ENCODE assay signal across 19 cellular contexts in genomic region chr7:20104696-20105095, GRCh38.
DNase-seq lines count a peak whose midpoint lies in the region; ATAC-seq, FAIRE-seq and TF ChIP-seq lines count a peak whose summit lies in the region.
"Had no signal": no experiment of that assay in that cellular context is flagged by ENCODE, and none has a peak within 500 bp of the region (broad histone marks: within the 10 kb centered on the region; RNA-seq: fewer than 3 reads in every experiment).

No MANE protein-coding gene starts in this region.

- POLR2A ChIA-PET in activated CD8-positive, alpha-beta T cell treated with anti-CD3 and anti-CD28 coated beads, Interleukin-2, amount 10 ng/mL, durations not matched to agents 7 days and 5 days (lab: Charles Lee): no interaction called here

- TF ChIP-seq CTCF in VCaP (conservative IDR thresholded peaks at IDR 0.05): no peak

- peaks cover 9% of the 10 kb centered on the region for H3K27me3 Mint-ChIP-seq in activated CD8-positive, alpha-beta T cell treated with anti-CD3 and anti-CD28 coated beads, Interleukin-2, amount 10 ng/mL, durations not matched to agents 7 days and 5 days (ENCODE audit: low read depth)
- H3K27me3 Mint-ChIP-seq: B cell; CD4-positive, CD25-positive, alpha-beta regulatory T cell had no signal

- FAIRE-seq in GM19239 (lab: Jason Lieb, UNC) (peak; percentile 4), endometrium (lab: Jason Lieb, UNC) (peak; percentile 80)
- FAIRE-seq: G401.6 had no signal

- H3K27ac Mint-ChIP-seq in activated CD8-positive, alpha-beta T cell treated with anti-CD3 and anti-CD28 coated beads, Interleukin-2, amount 10 ng/mL, durations not matched to agents 7 days and 5 days: no peak overlapping the region
- H3K27ac Mint-ChIP-seq: B cell; CD4-positive, CD25-positive, alpha-beta regulatory T cell; CD8-positive, alpha-beta T cell had no signal

- CTCF ChIA-PET in activated CD8-positive, alpha-beta T cell treated with anti-CD3 and anti-CD28 coated beads, Interleukin-2, amount 10 ng/mL, durations not matched to agents 7 days and 5 days (lab: Charles Lee): no interaction called here

- no peaks in the 10 kb centered on the region for H3K9me3 Mint-ChIP-seq in activated CD8-positive, alpha-beta T cell treated with anti-CD3 and anti-CD28 coated beads, Interleukin-2, amount 10 ng/mL, durations not matched to agents 7 days and 5 days (ENCODE audit: insufficient read depth)
- H3K9me3 Mint-ChIP-seq: CD8-positive, alpha-beta T cell had no signal

- H3K4me1 Mint-ChIP-seq in activated CD8-positive, alpha-beta T cell treated with anti-CD3 and anti-CD28 coated beads, Interleukin-2, amount 10 ng/mL, durations not matched to agents 7 days and 5 days (ENCODE audit: low read depth): no peaks in the 10 kb centered on the region
- H3K4me1 Mint-ChIP-seq: B cell; CD4-positive, CD25-positive, alpha-beta regulatory T cell had no signal

- peak overlapping the region; percentile 37 for H3K27ac ChIP-seq in VCaP
- H3K27ac ChIP-seq: BLaER1, C4-2B had no signal

- no peak for DNase-seq in GM19239 (ENCODE audit: insufficient read length, low spot score)
- DNase-seq in activated CD8-positive, alpha-beta T cell treated with anti-CD3 and anti-CD28 coated beads, Interleukin-2, amount 10 ng/mL, durations not matched to agents 7 days and 5 days: no peak
- no peak for DNase-seq in NCI-H774 (lab: John Stamatoyannopoulos, UW)
- DNase-seq: Caco-2; CD4-positive, CD25-positive, alpha-beta regulatory T cell; CD8-positive, alpha-beta T cell; DMS153; DND-41; GOT3; H7; HCEC 1CT had no signal

- ATAC-seq in GM19324 (IDR thresholded peaks at IDR 0.05; ENCODE audit: low FRiP score, unreplicated experiment) (no peak), GM19395 (IDR thresholded peaks at IDR 0.05; ENCODE audit: unreplicated experiment) (no peak)
- no peak for ATAC-seq in activated CD8-positive, alpha-beta T cell treated with anti-CD3 and anti-CD28 coated beads, Interleukin-2, amount 10 ng/mL, durations not matched to agents 7 days and 5 days
- ATAC-seq: CD8-positive, alpha-beta T cell had no signal

- H3K36me3 Mint-ChIP-seq in activated CD8-positive, alpha-beta T cell treated with anti-CD3 and anti-CD28 coated beads, Interleukin-2, amount 10 ng/mL, durations not matched to agents 7 days and 5 days (ENCODE audit: low read depth): no peaks in the 10 kb centered on the region
- H3K36me3 Mint-ChIP-seq: CD4-positive, CD25-positive, alpha-beta regulatory T cell; CD8-positive, alpha-beta T cell had no signal

- H3K4me3 Mint-ChIP-seq in activated CD8-positive, alpha-beta T cell treated with anti-CD3 and anti-CD28 coated beads, Interleukin-2, amount 10 ng/mL, durations not matched to agents 7 days and 5 days: no peak overlapping the region
- H3K4me3 Mint-ChIP-seq: B cell; CD4-positive, CD25-positive, alpha-beta regulatory T cell; CD8-positive, alpha-beta T cell had no signal
